ENCODE assay signal across 17 cellular contexts in genomic region chr1:112264553-112264952, GRCh38.
DNase-seq lines count a peak whose midpoint lies in the region; ATAC-seq, FAIRE-seq and TF ChIP-seq lines count a peak whose summit lies in the region.
"Had no signal": no experiment of that assay in that cellular context is flagged by ENCODE, and none has a peak within 500 bp of the region (broad histone marks: within the 10 kb centered on the region; RNA-seq: fewer than 3 reads in every experiment).

No MANE protein-coding gene starts in this region.

- ATAC-seq in HepG2: no peak

- no TSS peak for BruUV-seq in HepG2 (replicated peaks; lab: Mats Ljungman, UMichigan)

- TF ChIP-seq POLR2A in HepG2 (IDR thresholded peaks at IDR 0.05; ENCODE audit: insufficient read depth in 1 of 2, low read depth in 2 of 2, low read length in 2 of 2) (no peak), prostate gland (IDR thresholded peaks at IDR 0.05) (no peak)

- H3K4me3 ChIP-seq in liver (ENCODE audit: low read depth in 1 of 3, low read length in 3 of 3): no peak overlapping the region
- H3K4me3 ChIP-seq in HepG2 (replicated peaks in 1 of 3; ENCODE audit: insufficient read depth in 1 of 3, low read depth in 2 of 3, low read length in 3 of 3): no peak overlapping the region
- no peak overlapping the region for H3K4me3 ChIP-seq in prostate gland
- H3K4me3 ChIP-seq: SJSA1, thyroid gland had no signal

- no peaks in the 10 kb centered on the region for H3K4me1 ChIP-seq in liver (ENCODE audit: control insufficient read depth in 4 of 4, insufficient read depth in 4 of 4, low read length in 3 of 4)
- H3K4me1 ChIP-seq in HepG2 (ENCODE audit: insufficient read depth, low read length): no peaks in the 10 kb centered on the region
- peaks cover 18% of the 10 kb centered on the region for H3K4me1 ChIP-seq in prostate gland (replicated peaks)
- H3K4me1 ChIP-seq: SJSA1 had no signal

- 53% methylated on average over 2 of the region's 2 CpGs for WGBS in liver
- 40% methylated on average over 2 of the region's 2 CpGs for WGBS in HepG2 (ENCODE audit: low lambda C conversion rate)
- 9% methylated on average over 2 of the region's 2 CpGs for WGBS in prostate gland

- in situ Hi-C loops in HepG2 (cut with HindIII; ENCODE audit: extremely low pct_ligation_motif_present, low pct_unique_long_range_greater_than_20kb): no loop called here

- CTCF ChIA-PET in HepG2 (lab: Yijun Ruan, JAX; ENCODE audit: low intra/inter-chr PET ratio, low total read pairs): no interaction called here

- H4K20me1 ChIP-seq in HepG2 (ENCODE audit: insufficient read depth, low read length): no peaks in the 10 kb centered on the region

- no peak for TF ChIP-seq CTCF in liver (IDR thresholded peaks at IDR 0.05; ENCODE audit: low read depth, low read length, missing input control)
- no peak for TF ChIP-seq CTCF in HepG2 (CRISPR knock-in tag; IDR thresholded peaks at IDR 0.05)
- TF ChIP-seq CTCF in prostate gland (IDR thresholded peaks at IDR 0.05): no peak

- POLR2A ChIA-PET in HepG2 (lab: Yijun Ruan, JAX): no interaction called here

- no peak overlapping the region for H3K9ac ChIP-seq in liver (ENCODE audit: low read depth in 1 of 2, low read length in 2 of 2)
- no peak overlapping the region for H3K9ac ChIP-seq in HepG2 (ENCODE audit: insufficient read depth, low read depth, low read length)

- H3K27me3 ChIP-seq in liver (ENCODE audit: control insufficient read depth in 4 of 4, insufficient read depth in 4 of 4, low read length in 3 of 4) (no peaks in the 10 kb centered on the region), HepG2 (ENCODE audit: control insufficient read depth in 1 of 2, insufficient read depth in 2 of 2, low read length in 2 of 2) (no peaks in the 10 kb centered on the region; a peak in 1 of 5 replicates), prostate gland (replicated peaks; ENCODE audit: insufficient read depth) (no peaks in the 10 kb centered on the region)
- H3K27me3 ChIP-seq: SJSA1, thyroid gland had no signal

- DNase-seq in HepG2 (ENCODE audit: low spot score) (no peak), left kidney (ENCODE audit: low read depth, low spot score) (peak; percentile 23), prostate gland (ENCODE audit: low spot score) (no peak), NCI-H526 treated with DMSO at 0.1 percent for 48 hours (lab: John Stamatoyannopoulos, UW) (no peak), NCI-H774 (lab: John Stamatoyannopoulos, UW) (no peak), GM19238 (ENCODE audit: insufficient read length, low spot score) (no peak), islet precursor cell (no peak)
- DNase-seq: activated CD4-positive, alpha-beta T cell treated with anti-CD3 and anti-CD28 coated beads, Interleukin-2, amount 50 U/mL, for 1 hour; activated T-cell treated with anti-CD3 and anti-CD28 coated beads, Interleukin-2, amount 50 U/mL, for 24 hours; DMS53; NCI-H1417; stimulated activated CD4-positive, alpha-beta T cell treated with anti-CD3 and anti-CD28 coated beads, Interleukin-2, amount 100 ng/mL, for 24 hours; T1000; thyroid gland had no signal

- H3K9me3 ChIP-seq in liver (ENCODE audit: control insufficient read depth in 4 of 4, low read length in 3 of 4) (no peaks in the 10 kb centered on the region), HepG2 (ENCODE audit: low read length) (no peaks in the 10 kb centered on the region), prostate gland (no peaks in the 10 kb centered on the region)
- H3K9me3 ChIP-seq: SJSA1, thyroid gland had no signal

- no peak overlapping the region for H3K27ac ChIP-seq in liver (ENCODE audit: low read depth in 1 of 2, low read length in 2 of 2)
- H3K27ac ChIP-seq in HepG2 (ENCODE audit: extremely low read length, insufficient read depth, low read length): no peak overlapping the region
- H3K27ac ChIP-seq in prostate gland: peak overlapping the region; percentile 38 to 39
- H3K27ac ChIP-seq: C4-2B, SJSA1 had no signal

- TF ChIP-seq RAD21 in liver (IDR thresholded peaks at IDR 0.05) (no peak), HepG2 (CRISPR knock-in tag; IDR thresholded peaks at IDR 0.05) (no peak)

- H3K36me3 ChIP-seq in liver (ENCODE audit: control insufficient read depth in 4 of 4, insufficient read depth in 3 of 4, low read depth in 1 of 4, low read length in 3 of 4) (no peaks in the 10 kb centered on the region), HepG2 (replicated peaks in 1 of 2; ENCODE audit: control insufficient read depth in 1 of 2, insufficient read depth in 2 of 2, low read length in 2 of 2) (no peaks in the 10 kb centered on the region), prostate gland (no peaks in the 10 kb centered on the region)
- H3K36me3 ChIP-seq: SJSA1, thyroid gland had no signal

- FAIRE-seq in HepG2 (lab: Jason Lieb, UNC): no peak

- TF ChIP-seq EP300 in HepG2 (IDR thresholded peaks at IDR 0.05; ENCODE audit: low read depth in 2 of 2, low read length in 2 of 2): no peak
- TF ChIP-seq EP300 in HepG2 (CRISPR knock-in tag; IDR thresholded peaks at IDR 0.05; ENCODE audit: borderline replicate concordance): no peak

- no peak overlapping the region for H3K4me2 ChIP-seq in HepG2 (ENCODE audit: low read depth, low read length)

- H2AFZ ChIP-seq in HepG2 (ENCODE audit: low read length): no peak overlapping the region

- intact Hi-C loops in HepG2 (cut with micrococcal nuclease; ENCODE audit: unreplicated experiment): no loop called here
- intact Hi-C loops in prostate gland (cut with DNase I): no loop called here

- no peaks in the 10 kb centered on the region for H3K79me2 ChIP-seq in HepG2 (ENCODE audit: insufficient read depth, low read length)

TF ChIP-seq in liver, 16 proteins besides CTCF, POLR2A, EP300 and RAD21 (continues in another document):
- TF ChIP-seq HNF4G (IDR thresholded peaks at IDR 0.05) (no peak), MAX (IDR thresholded peaks at IDR 0.05) (no peak), RXRA (IDR thresholded peaks at IDR 0.05) (peak; percentile 16 to 66), ATF3 (IDR thresholded peaks at IDR 0.05) (no peak), NR2F2 (IDR thresholded peaks at IDR 0.05) (peak; percentile 93), FOXA2 (IDR thresholded peaks at IDR 0.05) (no peak), TAF1 (conservative IDR thresholded peaks at IDR 0.05) (no peak), ZBTB33 (IDR thresholded peaks at IDR 0.05) (no peak), JUND (IDR thresholded peaks at IDR 0.05) (no peak), FOXA1 (IDR thresholded peaks at IDR 0.05) (no peak), SP1 (IDR thresholded peaks at IDR 0.05) (peak; percentile 28), YY1 (IDR thresholded peaks at IDR 0.05) (peak; percentile 15)

TF ChIP-seq in HepG2, 621 proteins besides CTCF, POLR2A, EP300 and RAD21 (continues in another document):
- TF ChIP-seq FOXK2 (IDR thresholded peaks at IDR 0.05): no peak
- no peak for TF ChIP-seq MTF2 (CRISPR knock-in tag; IDR thresholded peaks at IDR 0.05; ENCODE audit: borderline replicate concordance)
- TF ChIP-seq RBM39 (IDR thresholded peaks at IDR 0.05; ENCODE audit: low read depth, low read length, poor library complexity, severe bottlenecking): no peak
- no peak for TF ChIP-seq ZNF770 (CRISPR knock-in tag; IDR thresholded peaks at IDR 0.05)
- no peak for TF ChIP-seq ZNF281 (CRISPR knock-in tag; IDR thresholded peaks at IDR 0.05; ENCODE audit: borderline replicate concordance)
- TF ChIP-seq KAT8 (CRISPR knock-in tag; IDR thresholded peaks at IDR 0.05): no peak

Comparison
In these comparisons a context has a peak if more than half of its experiments do, and no peak if none do; other contexts are left out.
1. H3K27ac ChIP-seq: peak in prostate gland (2 of 2); none in liver (0 of 2) and HepG2 (single experiment).